ENCODE assay signal across 8 cellular contexts in genomic region chr19:45405435-45406164, GRCh38. TPM values are rescaled to one million over a fixed set of nuclear protein-coding genes. Genes with fewer than 3 reads are reported as not detected.
DNase-seq lines count a peak whose midpoint lies in the region; ATAC-seq, FAIRE-seq and TF ChIP-seq lines count a peak whose summit lies in the region.

No MANE protein-coding gene starts in this region.

- H3K4me3 Mint-ChIP-seq in activated T-helper 1 cell treated with anti-CD3 and anti-CD28 coated beads, Interleukin-12 subunit alpha, Interleukin-12 subunit beta, Interleukin-2, Interleukin-4 antibody, amounts not matched to agents 30 ng/mL and 10 ng/mL and 1 ng/mL, durations not matched to agents 14 hours and 24 hours and 36 hours = peak overlapping the region; percentile 98
- H3K4me3 Mint-ChIP-seq in natural killer cell = peak overlapping the region; percentile 97
- peak overlapping the region; percentile 90 for H3K4me3 Mint-ChIP-seq in stimulated activated naive B cell treated with anti-CD40 and anti-IgM and Interleukin-4, amounts not matched to agents 10 μg/mL and 1 μg/mL and 100 μg/mL, for 72 hours

- H3K27ac ChIP-seq in fibroblast of lung (ENCODE audit: insufficient read depth, low read length) = peak overlapping the region; percentile 98

- FAIRE-seq in RCC 7860 (lab: Jason Lieb, UNC) = no peak

- no peaks in the 10 kb centered on the region for H4K20me1 ChIP-seq in fibroblast of lung (ENCODE audit: control insufficient read depth, extremely low read depth, insufficient read depth, low read length)

- peak overlapping the region; percentile 98 for H3K4me3 ChIP-seq in Jurkat, Clone E6-1 (ENCODE audit: low read length)
- H3K4me3 ChIP-seq in fibroblast of lung (replicated peaks in 1 of 4; ENCODE audit: control extremely low read depth in 1 of 4, insufficient read depth in 1 of 4, low read depth in 3 of 4, low read length in 4 of 4) = peak overlapping the region; percentile 68 to 96 (median 94)

- peak overlapping the region; percentile 90 for H3K27ac Mint-ChIP-seq in activated T-helper 1 cell treated with anti-CD3 and anti-CD28 coated beads, Interleukin-12 subunit alpha, Interleukin-12 subunit beta, Interleukin-2, Interleukin-4 antibody, amounts not matched to agents 30 ng/mL and 10 ng/mL and 1 ng/mL, durations not matched to agents 14 hours and 24 hours and 36 hours
- H3K27ac Mint-ChIP-seq in natural killer cell = peak overlapping the region; percentile 86 to 92
- H3K27ac Mint-ChIP-seq in stimulated activated naive B cell treated with anti-CD40 and anti-IgM and Interleukin-4, amounts not matched to agents 10 μg/mL and 1 μg/mL and 100 μg/mL, for 72 hours = peak overlapping the region; percentile 98

- H3K4me1 Mint-ChIP-seq in activated T-helper 1 cell treated with anti-CD3 and anti-CD28 coated beads, Interleukin-12 subunit alpha, Interleukin-12 subunit beta, Interleukin-2, Interleukin-4 antibody, amounts not matched to agents 30 ng/mL and 10 ng/mL and 1 ng/mL, durations not matched to agents 14 hours and 24 hours and 36 hours (ENCODE audit: low read depth) = peaks cover 53% of the 10 kb centered on the region
- peaks cover 33 to 37% of the 10 kb centered on the region in 2 donors for H3K4me1 Mint-ChIP-seq in natural killer cell
- peaks cover 40 to 64% of the 10 kb centered on the region in 2 donors for H3K4me1 Mint-ChIP-seq in stimulated activated naive B cell treated with anti-CD40 and anti-IgM and Interleukin-4, amounts not matched to agents 10 μg/mL and 1 μg/mL and 100 μg/mL, for 72 hours

- no peaks in the 10 kb centered on the region for H3K9me3 Mint-ChIP-seq in activated T-helper 1 cell treated with anti-CD3 and anti-CD28 coated beads, Interleukin-12 subunit alpha, Interleukin-12 subunit beta, Interleukin-2, Interleukin-4 antibody, amounts not matched to agents 30 ng/mL and 10 ng/mL and 1 ng/mL, durations not matched to agents 14 hours and 24 hours and 36 hours
- H3K9me3 Mint-ChIP-seq in natural killer cell = no peaks in the 10 kb centered on the region
- no peaks in the 10 kb centered on the region for H3K9me3 Mint-ChIP-seq in stimulated activated naive B cell treated with anti-CD40 and anti-IgM and Interleukin-4, amounts not matched to agents 10 μg/mL and 1 μg/mL and 100 μg/mL, for 72 hours

- no peaks in the 10 kb centered on the region for H3K36me3 ChIP-seq in fibroblast of lung (ENCODE audit: control insufficient read depth, insufficient read depth, low read length)

- H3K79me2 ChIP-seq in fibroblast of lung (ENCODE audit: control insufficient read depth, insufficient read depth, low read length) = peaks cover 6% of the 10 kb centered on the region

- no peaks in the 10 kb centered on the region for H3K9me3 ChIP-seq in fibroblast of lung (ENCODE audit: control insufficient read depth, insufficient read depth, low read depth, low read length)

- peaks cover 8% of the 10 kb centered on the region for H3K4me1 ChIP-seq in fibroblast of lung (ENCODE audit: control insufficient read depth, extremely low read depth, insufficient read depth, low read length)

- DNase-seq in DMS53 treated with DMSO at 0.1 percent for 48 hours (lab: John Stamatoyannopoulos, UW; ENCODE audit: unreplicated experiment) (peak; percentile 74), RCC 7860 (ENCODE audit: low spot score) (peak; percentile 79), fibroblast of lung (ENCODE audit: low read depth in 2 of 2) (peak; percentile 85 to 87), natural killer cell (peak; percentile 71)
- DNase-seq in Jurkat, Clone E6-1 (ENCODE audit: low read depth, low spot score) = peak; percentile 72
- DNase-seq in activated T-helper 1 cell treated with anti-CD3 and anti-CD28 coated beads, Interleukin-12 subunit alpha, Interleukin-12 subunit beta, Interleukin-2, Interleukin-4 antibody, amounts not matched to agents 30 ng/mL and 10 ng/mL and 1 ng/mL, durations not matched to agents 14 hours and 24 hours and 36 hours (ENCODE audit: low spot score) = peak; percentile 77
- DNase-seq in stimulated activated naive B cell treated with anti-CD40 and anti-IgM and Interleukin-4, amounts not matched to agents 10 μg/mL and 1 μg/mL and 100 μg/mL, for 72 hours = peak; percentile 81

- no peaks in the 10 kb centered on the region for H3K27me3 ChIP-seq in fibroblast of lung (ENCODE audit: control insufficient read depth, insufficient read depth, low read length)

- H3K9ac ChIP-seq in fibroblast of lung (ENCODE audit: insufficient read depth, low read length) = peak overlapping the region; percentile 90

- peak overlapping the region; percentile 92 for H2AFZ ChIP-seq in fibroblast of lung (ENCODE audit: low read length)

- H3K27me3 Mint-ChIP-seq in activated T-helper 1 cell treated with anti-CD3 and anti-CD28 coated beads, Interleukin-12 subunit alpha, Interleukin-12 subunit beta, Interleukin-2, Interleukin-4 antibody, amounts not matched to agents 30 ng/mL and 10 ng/mL and 1 ng/mL, durations not matched to agents 14 hours and 24 hours and 36 hours (ENCODE audit: insufficient read depth) = peaks cover 12% of the 10 kb centered on the region
- H3K27me3 Mint-ChIP-seq in natural killer cell (ENCODE audit: low read depth in 2 of 2) = peaks cover 10 to 14% of the 10 kb centered on the region in 2 donors
- peaks cover 22 to 27% of the 10 kb centered on the region in 2 donors for H3K27me3 Mint-ChIP-seq in stimulated activated naive B cell treated with anti-CD40 and anti-IgM and Interleukin-4, amounts not matched to agents 10 μg/mL and 1 μg/mL and 100 μg/mL, for 72 hours

- peak overlapping the region; percentile 98 for H3K4me2 ChIP-seq in fibroblast of lung (ENCODE audit: extremely low read depth, insufficient read depth, low read length)

- intact Hi-C loops in activated T-helper 1 cell treated with anti-CD3 and anti-CD28 coated beads, Interleukin-12 subunit alpha, Interleukin-12 subunit beta, Interleukin-2, Interleukin-4 antibody, amounts not matched to agents 30 ng/mL and 10 ng/mL and 1 ng/mL, durations not matched to agents 14 hours and 24 hours and 36 hours (cut with micrococcal nuclease) = loop anchor here (1.0 to 10.0 kb wide), 14 partner anchors 18 to 589 kb away; partner anchors contain the start of genes BLOC1S3, CCDC61, CLASRP and ERCC1
- intact Hi-C loops in natural killer cell (cut with micrococcal nuclease) = loop anchor here (2.0 to 10.0 kb wide), 3 partner anchors 35 to 239 kb away; partner anchors contain the start of gene ERCC2

- TF ChIP-seq CTCF in fibroblast of lung (conservative IDR thresholded peaks at IDR 0.05 in 1 of 2, IDR thresholded peaks at IDR 0.05 in 1 of 2; ENCODE audit: low read depth in 1 of 2, low read length in 2 of 2) (no peak), natural killer cell (IDR thresholded peaks at IDR 0.05) (no peak)

- H3K36me3 Mint-ChIP-seq in activated T-helper 1 cell treated with anti-CD3 and anti-CD28 coated beads, Interleukin-12 subunit alpha, Interleukin-12 subunit beta, Interleukin-2, Interleukin-4 antibody, amounts not matched to agents 30 ng/mL and 10 ng/mL and 1 ng/mL, durations not matched to agents 14 hours and 24 hours and 36 hours (ENCODE audit: low read depth) = peaks cover 17% of the 10 kb centered on the region
- H3K36me3 Mint-ChIP-seq in natural killer cell = no peaks in the 10 kb centered on the region
- H3K36me3 Mint-ChIP-seq in stimulated activated naive B cell treated with anti-CD40 and anti-IgM and Interleukin-4, amounts not matched to agents 10 μg/mL and 1 μg/mL and 100 μg/mL, for 72 hours = peaks cover 11 to 19% of the 10 kb centered on the region in 2 donors

- ATAC-seq in GM21576 (IDR thresholded peaks at IDR 0.05; ENCODE audit: unreplicated experiment) (peak; percentile 32), natural killer cell (peak; percentile 64 to 79 (median 70))
- peak; percentile 67 to 71 for ATAC-seq in stimulated activated naive B cell treated with anti-CD40 and anti-IgM and Interleukin-4, amounts not matched to agents 10 μg/mL and 1 μg/mL and 100 μg/mL, for 72 hours (replicated peaks)

RNA-seq across cellular contexts. Expression of gene PPP1R13L, which starts 0.7 kb away (rescaled TPM):
- polyA plus RNA-seq in Jurkat, Clone E6-1 (2012; ENCODE audit: insufficient read depth, insufficient read length) = 17.7 TPM
- total RNA-seq in activated T-helper 1 cell treated with anti-CD3 and anti-CD28 coated beads, Interleukin-12 subunit alpha, Interleukin-12 subunit beta, Interleukin-2, Interleukin-4 antibody, amounts not matched to agents 30 ng/mL and 10 ng/mL and 1 ng/mL, durations not matched to agents 14 hours and 24 hours and 36 hours = 8.5 and 8.9 TPM in 2 replicates
- total RNA-seq in fibroblast of lung (1.5 and 3.0 TPM in 2 replicates), natural killer cell (1 to 10 TPM; 5.6 to 7.4 (median 5.9) TPM)
- polyA plus RNA-seq in fibroblast of lung = 1.2 and 5.8 TPM in 2 replicates
- 4.1 and 12.9 TPM in 2 replicates for polyA plus RNA-seq in fibroblast of lung (2012)
- polyA minus RNA-seq in fibroblast of lung (ENCODE audit: low replicate concordance) = 0.74 and 8.8 TPM in 2 replicates

RNA-seq across cellular contexts. Expression of gene POLR1G, which starts 0.8 kb away (rescaled TPM):
- 16.2 TPM for polyA plus RNA-seq in Jurkat, Clone E6-1 (2012; ENCODE audit: insufficient read depth, insufficient read length)
- 25.3 and 27.2 TPM in 2 replicates for total RNA-seq in activated T-helper 1 cell treated with anti-CD3 and anti-CD28 coated beads, Interleukin-12 subunit alpha, Interleukin-12 subunit beta, Interleukin-2, Interleukin-4 antibody, amounts not matched to agents 30 ng/mL and 10 ng/mL and 1 ng/mL, durations not matched to agents 14 hours and 24 hours and 36 hours
- total RNA-seq in fibroblast of lung = 3.6 and 5.4 TPM in 2 replicates
- 4.7 and 5.3 TPM in 2 replicates for polyA plus RNA-seq in fibroblast of lung
- polyA plus RNA-seq in fibroblast of lung (2012) = 3.5 and 4.3 TPM in 2 replicates
- polyA minus RNA-seq in fibroblast of lung (ENCODE audit: low replicate concordance) = 5.8 and 7.2 TPM in 2 replicates
- total RNA-seq in natural killer cell = 1 to 10 TPM in 1 of 3 donors, under 1 TPM in 2; 0.28 to 1.4 (median 0.45) TPM

RNA-seq across cellular contexts. Expression of gene ERCC1, which starts 18.1 kb away (rescaled TPM):
- polyA plus RNA-seq in Jurkat, Clone E6-1 (2012; ENCODE audit: insufficient read depth, insufficient read length) = 125 TPM
- total RNA-seq in activated T-helper 1 cell treated with anti-CD3 and anti-CD28 coated beads, Interleukin-12 subunit alpha, Interleukin-12 subunit beta, Interleukin-2, Interleukin-4 antibody, amounts not matched to agents 30 ng/mL and 10 ng/mL and 1 ng/mL, durations not matched to agents 14 hours and 24 hours and 36 hours = 143 and 152 TPM in 2 replicates
- total RNA-seq in fibroblast of lung = 81.1 and 81.4 TPM in 2 replicates
- 49.3 and 69.6 TPM in 2 replicates for polyA plus RNA-seq in fibroblast of lung
- polyA plus RNA-seq in fibroblast of lung (2012) = 104 and 125 TPM in 2 replicates
- polyA minus RNA-seq in fibroblast of lung (ENCODE audit: low replicate concordance) = 181 and 256 TPM in 2 replicates
- total RNA-seq in natural killer cell = 10 to 100 TPM; 46.8 to 55.2 (median 48.2) TPM

RNA-seq across cellular contexts. Expression of gene ERCC2, which starts 35.2 kb away (rescaled TPM):
- 39.4 TPM for polyA plus RNA-seq in Jurkat, Clone E6-1 (2012; ENCODE audit: insufficient read depth, insufficient read length)
- 30.5 and 32.8 TPM in 2 replicates for total RNA-seq in activated T-helper 1 cell treated with anti-CD3 and anti-CD28 coated beads, Interleukin-12 subunit alpha, Interleukin-12 subunit beta, Interleukin-2, Interleukin-4 antibody, amounts not matched to agents 30 ng/mL and 10 ng/mL and 1 ng/mL, durations not matched to agents 14 hours and 24 hours and 36 hours
- total RNA-seq in fibroblast of lung (16.7 and 21.6 TPM in 2 replicates), natural killer cell (10 to 100 TPM; 13.4 to 22.3 (median 14.9) TPM)
- polyA plus RNA-seq in fibroblast of lung = 51.6 and 57.1 TPM in 2 replicates
- polyA plus RNA-seq in fibroblast of lung (2012) = 53.0 and 82.5 TPM in 2 replicates
- polyA minus RNA-seq in fibroblast of lung (ENCODE audit: low replicate concordance) = 143 and 179 TPM in 2 replicates

Comparison
In these comparisons a context has a peak if more than half of its experiments do, and no peak if none do; other contexts are left out.
1. Peak in every context shown above with its lines: DNase-seq, ATAC-seq, H3K4me3 ChIP-seq and H3K27ac ChIP-seq.